ENCODE assay signal across 9 cellular contexts in the genomic region with DNA sequence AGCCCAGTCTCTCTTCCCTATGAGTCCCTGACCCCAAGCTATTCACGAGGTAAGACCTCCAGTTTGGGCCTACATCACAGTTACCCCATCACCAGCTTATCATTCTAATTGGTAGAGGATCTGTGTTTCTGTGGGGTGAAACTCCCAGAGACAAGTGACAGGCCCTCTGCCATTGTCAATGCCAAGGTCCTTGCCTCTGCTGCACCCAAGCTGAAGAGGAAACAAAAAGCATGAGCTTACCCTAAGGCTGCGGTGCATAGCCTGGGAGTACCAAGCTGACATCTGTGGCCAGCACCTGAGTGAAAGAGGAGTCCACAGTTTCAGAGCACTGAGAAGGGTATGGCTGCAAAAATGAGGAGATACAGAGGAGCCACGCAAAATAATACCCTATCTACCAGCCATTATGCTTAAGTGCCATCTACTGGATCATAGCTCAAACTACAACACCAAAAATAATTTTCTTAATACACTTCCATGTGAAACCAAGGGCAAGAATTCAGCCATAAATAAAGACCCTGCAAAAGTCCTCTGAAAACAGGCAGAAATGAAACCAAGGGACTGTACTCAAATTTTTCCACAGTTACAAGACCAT.
DNase-seq lines count a peak whose midpoint lies in the region; ATAC-seq and TF ChIP-seq lines count a peak whose summit lies in the region.
"Had no signal": no experiment of that assay in that cellular context is flagged by ENCODE, and none has a peak within 500 bp of the region (broad histone marks: within the 10 kb centered on the region; RNA-seq: fewer than 3 reads in every experiment).

No MANE protein-coding gene starts in this region.

- H3K4me3 Mint-ChIP-seq in neural progenitor cell, result no peak overlapping the region
- H3K4me3 Mint-ChIP-seq: IgD-negative memory B cell had no signal

- H3K9me3 ChIP-seq in MM.1S (replicated peaks; ENCODE audit: insufficient read depth, low read length) (no peaks in the 10 kb centered on the region), neural progenitor cell (ENCODE audit: low read depth) (no peaks in the 10 kb centered on the region)

- no peak overlapping the region for H3K4me3 ChIP-seq in MM.1S (ENCODE audit: low read length)
- no peak overlapping the region for H3K4me3 ChIP-seq in neural progenitor cell
- H3K4me3 ChIP-seq in foreskin fibroblast (ENCODE audit: low read depth in 1 of 2, low read length in 2 of 2), result no peak overlapping the region

- no peak overlapping the region for H3K9ac ChIP-seq in MM.1S (ENCODE audit: low read length)
- no peak overlapping the region for H3K9ac ChIP-seq in neural progenitor cell

- H3K79me2 ChIP-seq in MM.1S (ENCODE audit: low read length), result no peaks in the 10 kb centered on the region
- no peaks in the 10 kb centered on the region for H3K79me2 ChIP-seq in neural progenitor cell (ENCODE audit: low read depth)

- no peaks in the 10 kb centered on the region for H3K4me1 Mint-ChIP-seq in neural progenitor cell
- H3K4me1 Mint-ChIP-seq: IgD-negative memory B cell had no signal

- H3K27me3 Mint-ChIP-seq in neural progenitor cell (ENCODE audit: insufficient read depth, low read depth), result peaks cover 2% of the 10 kb centered on the region
- H3K27me3 Mint-ChIP-seq: IgD-negative memory B cell had no signal

- peak; percentile 91 for ATAC-seq in GM18868 (IDR thresholded peaks at IDR 0.05; ENCODE audit: unreplicated experiment)
- no peak for ATAC-seq in GM21381 (IDR thresholded peaks at IDR 0.05; ENCODE audit: unreplicated experiment)
- no peak for ATAC-seq in HG02763 (IDR thresholded peaks at IDR 0.05; ENCODE audit: unreplicated experiment)

- no peaks in the 10 kb centered on the region for H3K36me3 Mint-ChIP-seq in neural progenitor cell
- H3K36me3 Mint-ChIP-seq: IgD-negative memory B cell had no signal

- H3K27ac ChIP-seq in MM.1S (ENCODE audit: low read length) (no peak overlapping the region), VCaP (no peak overlapping the region), neural progenitor cell (no peak overlapping the region)

- DNase-seq in MM.1S, result peak; percentile 52
- DNase-seq in neural progenitor cell (ENCODE audit: low spot score), result peak; percentile 25
- no peak for DNase-seq in foreskin fibroblast
- DNase-seq in stimulated activated CD4-positive, alpha-beta T cell treated with anti-CD3 and anti-CD28 coated beads, Interleukin-2, amount 100 ng/mL, for 24 hours, result no peak

- H4K20me1 ChIP-seq in MM.1S (ENCODE audit: insufficient read depth, low read length) (no peaks in the 10 kb centered on the region), neural progenitor cell (ENCODE audit: low read depth) (no peaks in the 10 kb centered on the region)

- H3F3A ChIP-seq in MM.1S (ENCODE audit: insufficient read depth, low read length) (no peaks in the 10 kb centered on the region), neural progenitor cell (ENCODE audit: low read depth) (no peaks in the 10 kb centered on the region)

- no peak overlapping the region for H3K27ac Mint-ChIP-seq in neural progenitor cell
- H3K27ac Mint-ChIP-seq: IgD-negative memory B cell had no signal

- no peak overlapping the region for H3K4me2 ChIP-seq in MM.1S (ENCODE audit: low read depth, low read length)
- H3K4me2 ChIP-seq in neural progenitor cell, result no peak overlapping the region

- H3K27me3 ChIP-seq in MM.1S (replicated peaks; ENCODE audit: insufficient read depth, low read length), result no peaks in the 10 kb centered on the region
- no peaks in the 10 kb centered on the region for H3K27me3 ChIP-seq in neural progenitor cell

- H3K4me1 ChIP-seq in MM.1S (ENCODE audit: low read length), result no peaks in the 10 kb centered on the region
- H3K4me1 ChIP-seq in neural progenitor cell, result no peaks in the 10 kb centered on the region

- H3K9me3 Mint-ChIP-seq in neural progenitor cell, result peaks cover 17% of the 10 kb centered on the region

- TF ChIP-seq CTCF in MM.1S (IDR thresholded peaks at IDR 0.05; ENCODE audit: low read length) (peak; percentile 67), VCaP (conservative IDR thresholded peaks at IDR 0.05) (peak; percentile 80), neural progenitor cell (IDR thresholded peaks at IDR 0.05) (peak; percentile 71), foreskin fibroblast (IDR thresholded peaks at IDR 0.05; ENCODE audit: low read depth, low read length) (no peak)

- no peak overlapping the region for H2AFZ ChIP-seq in MM.1S (ENCODE audit: low read length)
- H2AFZ ChIP-seq in neural progenitor cell (replicated peaks), result no peak overlapping the region

- H3K36me3 ChIP-seq in MM.1S (replicated peaks; ENCODE audit: insufficient read depth, low read length) (no peaks in the 10 kb centered on the region), neural progenitor cell (no peaks in the 10 kb centered on the region)

- no peaks in the 10 kb centered on the region for H3K9me2 ChIP-seq in MM.1S (replicated peaks; ENCODE audit: insufficient read depth, low read length)

Comparison
In these comparisons a context has a peak if more than half of its experiments do, and no peak if none do; other contexts are left out.
1. DNase-seq: peak in MM.1S (single experiment) and neural progenitor cell (single experiment); none in foreskin fibroblast (0 of 2) and stimulated activated CD4-positive, alpha-beta T cell treated with anti-CD3 and anti-CD28 coated beads, Interleukin-2, amount 100 ng/mL, for 24 hours (0 of 2).